In genomic region chr4:32661229-32661628, GRCh38 we compare ENCODE assay signal across 1 cellular context.
TF ChIP-seq lines count a peak whose summit lies in the region.

No MANE protein-coding gene starts in this region.

TF ChIP-seq in HepG2, 621 proteins besides CTCF, POLR2A, EP300 and RAD21 (continued from another document and continues in another):
- TF ChIP-seq TRAFD1 (CRISPR knock-in tag; IDR thresholded peaks at IDR 0.05; ENCODE audit: borderline replicate concordance), result no peak
- TF ChIP-seq TRIM24 (CRISPR knock-in tag; IDR thresholded peaks at IDR 0.05), result no peak
- TF ChIP-seq THAP9 (CRISPR knock-in tag; IDR thresholded peaks at IDR 0.05; ENCODE audit: borderline replicate concordance), result no peak
- TF ChIP-seq CERS6 (CRISPR knock-in tag; IDR thresholded peaks at IDR 0.05), result no peak
- TF ChIP-seq ZNF546 (CRISPR knock-in tag; conservative IDR thresholded peaks at IDR 0.05), result no peak
- no peak for TF ChIP-seq FOXA1 (IDR thresholded peaks at IDR 0.05)
- peak; percentile 54 for TF ChIP-seq FOXA1 (CRISPR knock-in tag; IDR thresholded peaks at IDR 0.05)
- TF ChIP-seq ZNF7 (CRISPR knock-in tag; IDR thresholded peaks at IDR 0.05), result no peak
- no peak for TF ChIP-seq ZNF704 (CRISPR knock-in tag; IDR thresholded peaks at IDR 0.05; ENCODE audit: borderline replicate concordance)
- no peak for TF ChIP-seq ZBTB44 (CRISPR knock-in tag; IDR thresholded peaks at IDR 0.05)
- peak; percentile 35; the same call in 1 of the 2 replicates for TF ChIP-seq BHLHE40 (IDR thresholded peaks at IDR 0.05; ENCODE audit: low read length)
- TF ChIP-seq STAT6 (CRISPR knock-in tag; IDR thresholded peaks at IDR 0.05; ENCODE audit: borderline replicate concordance), result no peak
- TF ChIP-seq LCORL (IDR thresholded peaks at IDR 0.05), result no peak
- TF ChIP-seq LCORL (CRISPR knock-in tag; IDR thresholded peaks at IDR 0.05), result no peak
- no peak for TF ChIP-seq TP53 (CRISPR knock-in tag; conservative IDR thresholded peaks at IDR 0.05)
- 0 out of 2 replicates have a peak, but pooled peaks have one; percentile 1 for TF ChIP-seq CEBPB (IDR thresholded peaks at IDR 0.05; ENCODE audit: borderline replicate concordance, low read depth, low read length)
- TF ChIP-seq SNAPC5 (CRISPR knock-in tag; IDR thresholded peaks at IDR 0.05; ENCODE audit: borderline replicate concordance), result no peak
- no peak for TF ChIP-seq KLF9 (CRISPR knock-in tag; IDR thresholded peaks at IDR 0.05; ENCODE audit: low read depth)
- TF ChIP-seq ZMYM4 (CRISPR knock-in tag; IDR thresholded peaks at IDR 0.05), result no peak
- no peak for TF ChIP-seq DNMT1 (CRISPR knock-in tag; IDR thresholded peaks at IDR 0.05)
- TF ChIP-seq MTF1 (CRISPR knock-in tag; IDR thresholded peaks at IDR 0.05), result no peak
- no peak for TF ChIP-seq ZNF776 (CRISPR knock-in tag; IDR thresholded peaks at IDR 0.05)
- TF ChIP-seq NFE2L2 (IDR thresholded peaks at IDR 0.05; ENCODE audit: low read length), result no peak
- no peak for TF ChIP-seq SSRP1 (CRISPR knock-in tag; IDR thresholded peaks at IDR 0.05)
- TF ChIP-seq TCF7 (IDR thresholded peaks at IDR 0.05; ENCODE audit: low read depth), result peak; percentile 83
- TF ChIP-seq MYC (CRISPR knock-in tag; IDR thresholded peaks at IDR 0.05; ENCODE audit: borderline replicate concordance), result no peak
- no peak for TF ChIP-seq ATF1 (CRISPR knock-in tag; IDR thresholded peaks at IDR 0.05)
- no peak for TF ChIP-seq CBX5 (CRISPR knock-in tag; IDR thresholded peaks at IDR 0.05; ENCODE audit: borderline replicate concordance)
- no peak for TF ChIP-seq ZNF234 (CRISPR knock-in tag; conservative IDR thresholded peaks at IDR 0.05)
- TF ChIP-seq TBX3 (IDR thresholded peaks at IDR 0.05; ENCODE audit: borderline replicate concordance), result peak; percentile 69; the same call in 1 of the 2 replicates
- peak; percentile 86 for TF ChIP-seq GFI1 (CRISPR knock-in tag; IDR thresholded peaks at IDR 0.05; ENCODE audit: borderline replicate concordance)
- no peak for TF ChIP-seq SOX13 (IDR thresholded peaks at IDR 0.05)
- TF ChIP-seq SOX13 (CRISPR knock-in tag; conservative IDR thresholded peaks at IDR 0.05 in 1 of 2, IDR thresholded peaks at IDR 0.05 in 1 of 2), result peak in 1 of 2 experiments; percentile 75; a peak in 2 of 4 replicates
- TF ChIP-seq BCL6 (CRISPR knock-in tag; IDR thresholded peaks at IDR 0.05), result 0 out of 2 replicates have a peak, but pooled peaks have one; percentile 50
- no peak for TF ChIP-seq PCBP2 (optimal IDR thresholded peaks at IDR 0.05; ENCODE audit: low read depth, low read length, poor library complexity, severe bottlenecking)
- no peak for TF ChIP-seq SIX4 (CRISPR knock-in tag; IDR thresholded peaks at IDR 0.05)
- TF ChIP-seq HDAC2 (CRISPR knock-in tag; IDR thresholded peaks at IDR 0.05), result no peak
- TF ChIP-seq MYPOP (CRISPR knock-in tag; IDR thresholded peaks at IDR 0.05), result no peak
- TF ChIP-seq ZSCAN12 (CRISPR knock-in tag; IDR thresholded peaks at IDR 0.05), result no peak
- TF ChIP-seq IRF2 (CRISPR knock-in tag; IDR thresholded peaks at IDR 0.05), result no peak
- peak; percentile 61 for TF ChIP-seq ZNF503 (CRISPR knock-in tag; IDR thresholded peaks at IDR 0.05)
- no peak for TF ChIP-seq ZBTB34 (CRISPR knock-in tag; IDR thresholded peaks at IDR 0.05)
- no peak for TF ChIP-seq USF2 (IDR thresholded peaks at IDR 0.05; ENCODE audit: low read depth, low read length)
- no peak for TF ChIP-seq USF2 (CRISPR knock-in tag; IDR thresholded peaks at IDR 0.05; ENCODE audit: borderline replicate concordance)
- TF ChIP-seq KDM6A (CRISPR knock-in tag; IDR thresholded peaks at IDR 0.05; ENCODE audit: low read depth), result no peak
- no peak for TF ChIP-seq TSC22D2 (CRISPR knock-in tag; IDR thresholded peaks at IDR 0.05; ENCODE audit: borderline replicate concordance)
- no peak for TF ChIP-seq FOXM1 (CRISPR knock-in tag; IDR thresholded peaks at IDR 0.05)
- no peak for TF ChIP-seq HNRNPLL (IDR thresholded peaks at IDR 0.05; ENCODE audit: low read depth, low read length, poor library complexity, severe bottlenecking)
- no peak for TF ChIP-seq TARDBP (CRISPR knock-in tag; IDR thresholded peaks at IDR 0.05)
- no peak for TF ChIP-seq RXRA (CRISPR knock-in tag; IDR thresholded peaks at IDR 0.05)
- peak; percentile 69; the same call in 1 of the 2 replicates for TF ChIP-seq HMG20A (CRISPR knock-in tag; IDR thresholded peaks at IDR 0.05; ENCODE audit: borderline replicate concordance)
